ENCODE assay signal across 8 cellular contexts in the genomic region with DNA sequence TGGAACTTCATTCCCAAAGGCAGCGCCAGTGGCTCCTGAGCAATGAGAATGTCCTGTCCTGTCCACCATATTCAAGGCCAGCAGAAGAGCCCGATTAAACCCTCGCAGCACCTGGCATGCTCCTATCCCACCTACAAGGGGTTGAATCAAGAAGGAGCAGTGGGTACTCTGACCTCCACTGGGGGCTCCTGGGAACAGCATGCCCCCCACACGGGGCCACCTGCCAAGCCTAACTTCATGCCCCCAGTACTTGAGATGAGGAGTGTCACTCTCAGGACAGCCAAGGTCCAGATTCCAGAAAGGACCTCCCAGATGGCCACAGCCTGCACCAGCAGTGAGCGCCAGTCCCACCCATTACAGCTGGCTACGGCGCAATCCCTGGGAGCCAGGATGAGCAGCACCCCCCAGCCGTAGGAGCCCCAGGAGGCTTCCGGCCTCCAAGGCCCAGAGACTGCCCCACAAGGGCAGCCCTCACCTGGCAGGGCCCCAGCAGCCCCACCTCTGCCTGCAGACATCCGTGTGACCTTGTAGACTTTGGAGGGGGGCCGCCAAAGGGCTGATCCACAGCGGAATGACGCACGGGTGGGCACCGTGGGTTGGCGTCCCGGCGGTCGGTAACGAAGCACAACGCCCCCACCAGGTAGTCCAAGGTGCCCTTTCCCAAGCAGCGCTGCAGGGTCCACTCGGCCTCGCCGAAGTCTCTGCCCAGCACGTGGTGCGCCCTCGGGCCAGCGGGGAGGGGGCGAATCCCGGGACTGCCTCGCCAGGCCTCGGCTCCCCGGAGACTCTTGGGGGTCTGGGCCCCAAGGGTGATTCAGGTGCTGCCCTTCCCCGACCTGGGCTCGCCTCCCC. TPM values are rescaled to one million over a fixed set of nuclear protein-coding genes. Genes with fewer than 3 reads are reported as not detected.
A peak's percentile ranks its signal among the peaks of the same experiment; 100 is the strongest.
DNase-seq lines count a peak whose midpoint lies in the region; ATAC-seq and TF ChIP-seq lines count a peak whose summit lies in the region.

No MANE protein-coding gene starts in this region.

- no peak for ATAC-seq in IMR-90 (ENCODE audit: low read depth)
- ATAC-seq in foreskin keratinocyte: no peak

- H2AFZ ChIP-seq in ACC112 (ENCODE audit: low read length, unreplicated experiment) (peak overlapping the region; percentile 41), IMR-90 (replicated peaks; ENCODE audit: low read length, poor library complexity) (peak overlapping the region; percentile 99)

- peak overlapping the region; percentile 95 for H4K5ac ChIP-seq in IMR-90 (ENCODE audit: low read depth, low read length)

- dilution Hi-C loops in IMR-90 (cut with HindIII; ENCODE audit: low sequenced_read_pairs, unreplicated experiment): no loop called here

- H3K36me3 ChIP-seq in ACC112 (ENCODE audit: insufficient read depth, low read length): peaks cover 6% of the 10 kb centered on the region
- H3K36me3 ChIP-seq in IMR-90 (ENCODE audit: control insufficient read depth, insufficient read depth, low read length): peaks cover 24% of the 10 kb centered on the region
- H3K36me3 ChIP-seq in muscle layer of duodenum (ENCODE audit: control insufficient read depth in 1 of 2, insufficient read depth in 2 of 2, low read length in 2 of 2): peaks cover 15 to 23% of the 10 kb centered on the region in 2 donors

- intact Hi-C loops in IMR-90 (cut with micrococcal nuclease): no loop called here

- 0 out of 2 replicates have a peak overlapping the region, but pooled peaks have one; percentile 27 for H3K23ac ChIP-seq in IMR-90 (ENCODE audit: low read depth, low read length)

- peak overlapping the region; percentile 65; the same call in 1 of the 2 replicates for H2BK120ac ChIP-seq in IMR-90 (ENCODE audit: low read depth, low read length)

- no peaks in the 10 kb centered on the region for H3K27me3 ChIP-seq in ACC112 (ENCODE audit: insufficient read depth, low read length)
- H3K27me3 ChIP-seq in IMR-90 (ENCODE audit: control insufficient read depth, insufficient read depth, low read length): no peaks in the 10 kb centered on the region
- H3K27me3 ChIP-seq in muscle layer of duodenum (ENCODE audit: low read depth, low read length): no peaks in the 10 kb centered on the region
- H3K27me3 ChIP-seq in foreskin keratinocyte: no peaks in the 10 kb centered on the region

- peak overlapping the region; percentile 51 for H3K4me2 ChIP-seq in IMR-90 (ENCODE audit: low read depth, low read length)

- H4K8ac ChIP-seq in IMR-90 (ENCODE audit: low read depth in 2 of 2, low read length in 2 of 2): peak overlapping the region; percentile 63 to 95

- H3K4me1 ChIP-seq in ACC112 (ENCODE audit: control insufficient read depth, insufficient read depth, low read length, unreplicated experiment) (peaks cover 56% of the 10 kb centered on the region), IMR-90 (ENCODE audit: control insufficient read depth, insufficient read depth, low read length) (peaks cover 35% of the 10 kb centered on the region), muscle layer of duodenum (ENCODE audit: control insufficient read depth in 1 of 2, insufficient read depth in 2 of 2, low read length in 2 of 2) (peaks cover 11 to 61% of the 10 kb centered on the region in 2 donors), foreskin keratinocyte (peaks cover 11% of the 10 kb centered on the region)

- H3K79me1 ChIP-seq in IMR-90 (ENCODE audit: low read depth in 1 of 2, low read length in 2 of 2): peaks cover 20 to 79% of the 10 kb centered on the region in 2 experiments

- no TSS peak for BruUV-seq in IMR-90 (replicated peaks; lab: Mats Ljungman, UMichigan)

- no peak overlapping the region for H2BK15ac ChIP-seq in IMR-90 (ENCODE audit: low read depth, low read length)

- POLR2A ChIA-PET in IMR-90 (lab: Charles Lee; ENCODE audit: unreplicated experiment): interaction anchor here (0.6 to 1.0 kb wide), 3 partner anchors 14 to 97 kb away, joined by 3 read pairs; no protein-coding TSS in a partner anchor

- H3K18ac ChIP-seq in IMR-90 (ENCODE audit: low read depth, low read length): peak overlapping the region; percentile 10

- H3K9me3 ChIP-seq in IMR-90 (ENCODE audit: control insufficient read depth, insufficient read depth, low read length): no peaks in the 10 kb centered on the region
- H3K9me3 ChIP-seq in muscle layer of duodenum (ENCODE audit: control insufficient read depth in 1 of 2, low read length in 2 of 2): no peaks in the 10 kb centered on the region

- H4K91ac ChIP-seq in IMR-90 (ENCODE audit: insufficient read depth, low read depth, low read length): peak overlapping the region; percentile 97

- DNase-seq in IMR-90 (no peak), cardiac fibroblast (ENCODE audit: low read depth in 2 of 2) (no peak), NCI-H524 (lab: John Stamatoyannopoulos, UW) (no peak), HuH-7.5 (ENCODE audit: low spot score) (no peak), foreskin keratinocyte (no peak), NCI-H2107 (lab: John Stamatoyannopoulos, UW) (no peak)

- H3K27ac ChIP-seq in ACC112 (ENCODE audit: low read depth, low read length) (peak overlapping the region; percentile 89), IMR-90 (ENCODE audit: insufficient read depth, low read length) (peak overlapping the region; percentile 93), muscle layer of duodenum (ENCODE audit: low read length) (peak overlapping the region; percentile 98), foreskin keratinocyte (no peak overlapping the region)

- peaks cover 30% of the 10 kb centered on the region for H3K9me1 ChIP-seq in IMR-90 (ENCODE audit: insufficient read depth, low read length)

- no peak overlapping the region for H2BK20ac ChIP-seq in IMR-90 (ENCODE audit: low read depth, low read length)

- peak overlapping the region; percentile 92 for H2AK5ac ChIP-seq in IMR-90 (ENCODE audit: low read depth, low read length)

- TF ChIP-seq CTCF in IMR-90 (conservative IDR thresholded peaks at IDR 0.05; ENCODE audit: low read depth, low read length) (no peak), cardiac fibroblast (IDR thresholded peaks at IDR 0.05; ENCODE audit: low read depth, low read length) (no peak), foreskin keratinocyte (conservative IDR thresholded peaks at IDR 0.05) (no peak)

- H2AK9ac ChIP-seq in IMR-90 (replicated peaks; ENCODE audit: low read depth, low read length, poor library complexity): peak overlapping the region; percentile 100

- no peak overlapping the region for H3K9ac ChIP-seq in IMR-90 (ENCODE audit: low read depth, low read length)

- H3K4me3 ChIP-seq in ACC112 (ENCODE audit: low read depth, low read length) (peak overlapping the region; percentile 77), IMR-90 (ENCODE audit: insufficient read depth, low read depth, low read length) (no peak overlapping the region), cardiac fibroblast (replicated peaks in 1 of 2; ENCODE audit: low read depth in 2 of 2, low read length in 2 of 2) (peak overlapping the region; percentile 69 to 85), muscle layer of duodenum (ENCODE audit: low read depth in 1 of 2, low read length in 2 of 2) (peak overlapping the region; percentile 74 to 90)

- no peak for TF ChIP-seq RAD21 in IMR-90 (IDR thresholded peaks at IDR 0.05; ENCODE audit: low read length)

- peaks cover 27% of the 10 kb centered on the region for H4K20me1 ChIP-seq in IMR-90 (ENCODE audit: insufficient read depth, low read length)

- H3K14ac ChIP-seq in IMR-90 (replicated peaks; ENCODE audit: low read depth, low read length): peak overlapping the region; percentile 58

- CTCF ChIA-PET in IMR-90 (lab: Yijun Ruan, JAX): no interaction called here

- H3K4ac ChIP-seq in IMR-90 (ENCODE audit: low read depth, low read length): peak overlapping the region; percentile 95

- H3K79me2 ChIP-seq in ACC112 (ENCODE audit: control insufficient read depth, insufficient read depth, low read length, unreplicated experiment): peaks cover 40% of the 10 kb centered on the region

- in situ Hi-C loops in IMR-90 (cut with MboI; ENCODE audit: low sequenced_read_pairs): no loop called here

- peak overlapping the region; percentile 87 for H2BK5ac ChIP-seq in IMR-90 (ENCODE audit: low read depth, low read length, poor library complexity, severe bottlenecking)

- H3K56ac ChIP-seq in IMR-90 (ENCODE audit: extremely low read depth, insufficient read depth, low read length): no peak overlapping the region

- no peak for TF ChIP-seq POLR2A in IMR-90 (IDR thresholded peaks at IDR 0.05; ENCODE audit: low read depth, low read length)

- 92% methylated on average over 15 of the region's 36 CpGs; no CpG with 5 or more reads in 1 of the 2 experiments for WGBS in IMR-90 (ENCODE audit: extremely low coverage in 2 of 2, insufficient read length in 1 of 2), 2 experiments

RNA-seq across cellular contexts. Expression of a gene that starts 1.0 kb away (rescaled TPM):
- total RNA-seq in IMR-90 (2012; rRNA removed) (142 and 149 TPM in 2 replicates), foreskin keratinocyte (56.6 and 62.8 TPM in 2 replicates)
- polyA plus RNA-seq in IMR-90 (2012; rRNA removed) (135 and 152 TPM in 2 replicates), foreskin keratinocyte (67.3 and 77.8 TPM in 2 replicates)
- 111 and 139 TPM in 2 replicates for polyA plus RNA-seq in IMR-90 (2012; cell fraction: cytosol; rRNA removed)
- polyA plus RNA-seq in IMR-90 (2012; cell fraction: nucleus; rRNA removed; ENCODE audit: low replicate concordance): 74.4 and 102 TPM in 2 replicates

RNA-seq across cellular contexts. Expression of a gene that starts 3.2 kb away (rescaled TPM):
- total RNA-seq in IMR-90 (2012; rRNA removed) (16.0 and 23.3 TPM in 2 replicates), foreskin keratinocyte (20.1 and 21.4 TPM in 2 replicates)
- polyA plus RNA-seq in IMR-90 (2012; rRNA removed) (43.1 and 55.0 TPM in 2 replicates), foreskin keratinocyte (21.0 and 23.7 TPM in 2 replicates)
- 18.3 and 59.5 TPM in 2 replicates for polyA plus RNA-seq in IMR-90 (2012; cell fraction: cytosol; rRNA removed)
- polyA plus RNA-seq in IMR-90 (2012; cell fraction: nucleus; rRNA removed; ENCODE audit: low replicate concordance): 2.6 and 3.5 TPM in 2 replicates

RNA-seq across cellular contexts. Expression of a gene that starts 7.3 kb away (rescaled TPM):
- total RNA-seq in IMR-90 (2012; rRNA removed) (0.18 and 0.28 TPM in 2 replicates), foreskin keratinocyte (176 and 179 TPM in 2 replicates)
- polyA plus RNA-seq in IMR-90 (2012; rRNA removed) (0.62 and 1.0 TPM in 2 replicates), foreskin keratinocyte (263 and 273 TPM in 2 replicates)
- 2.4 and 3.1 TPM in 2 replicates for polyA plus RNA-seq in IMR-90 (2012; cell fraction: cytosol; rRNA removed)
- 0.84 and 3.4 TPM in 2 replicates for polyA plus RNA-seq in IMR-90 (2012; cell fraction: nucleus; rRNA removed; ENCODE audit: low replicate concordance)

RNA-seq across cellular contexts. Expression of a gene that starts 20.9 kb away (rescaled TPM):
- total RNA-seq in IMR-90 (2012; rRNA removed): 72.8 and 120 TPM in 2 replicates
- 74.7 and 82.4 TPM in 2 replicates for polyA plus RNA-seq in IMR-90 (2012; rRNA removed)
- 37.8 and 97.7 TPM in 2 replicates for polyA plus RNA-seq in IMR-90 (2012; cell fraction: cytosol; rRNA removed)
- 35.2 and 52.7 TPM in 2 replicates for polyA plus RNA-seq in IMR-90 (2012; cell fraction: nucleus; rRNA removed; ENCODE audit: low replicate concordance)
- 89.6 and 102 TPM in 2 replicates for total RNA-seq in foreskin keratinocyte
- polyA plus RNA-seq in foreskin keratinocyte: 84.1 and 103 TPM in 2 replicates

RNA-seq across cellular contexts. Expression of a gene that starts 24.1 kb away (rescaled TPM):
- total RNA-seq in IMR-90 (2012; rRNA removed) (0.56 TPM in 1 of 2 replicates, not detected in the other), foreskin keratinocyte (2.4 and 2.6 TPM in 2 replicates)
- polyA plus RNA-seq in IMR-90 (2012; rRNA removed) (0.98 and 1.3 TPM in 2 replicates), foreskin keratinocyte (2.3 and 3.4 TPM in 2 replicates)
- 1.1 and 1.2 TPM in 2 replicates for polyA plus RNA-seq in IMR-90 (2012; cell fraction: cytosol; rRNA removed)
- polyA plus RNA-seq in IMR-90 (2012; cell fraction: nucleus; rRNA removed; ENCODE audit: low replicate concordance): 1.4 and 1.9 TPM in 2 replicates

Comparison
In these comparisons a context has a peak if more than half of its experiments do, and no peak if none do; other contexts are left out.
1. RNA of a gene that starts 7.3 kb away (total RNA-seq): 176 to 179 TPM in foreskin keratinocyte; 0.18 to 0.28 TPM in IMR-90; every median in the first group is over 100 times any median in the second.